1 cellular context compared by ENCODE assay signal in genomic region chr5:91390268-91390667, GRCh38.
TF ChIP-seq lines count a peak whose summit lies in the region.

No MANE protein-coding gene starts in this region.

TF ChIP-seq in K562, 482 proteins besides CTCF, POLR2A, EP300 and RAD21:
- no peak for TF ChIP-seq FOXJ2 (tag; IDR thresholded peaks at IDR 0.05)
- TF ChIP-seq C11orf30 (IDR thresholded peaks at IDR 0.05; ENCODE audit: low read depth), result peak; percentile 73
- no peak for TF ChIP-seq PREB (CRISPR knock-in tag; IDR thresholded peaks at IDR 0.05)
- peak; percentile 89 for TF ChIP-seq ZNF316 (IDR thresholded peaks at IDR 0.05)
- no peak for TF ChIP-seq POLR2B (IDR thresholded peaks at IDR 0.05; ENCODE audit: low read depth, partially characterized antibody)
- TF ChIP-seq MAFG (tag; conservative IDR thresholded peaks at IDR 0.05), result peak; percentile 69
- TF ChIP-seq NFE2 (IDR thresholded peaks at IDR 0.05; ENCODE audit: low read depth), result peak; percentile 33; the same call in 1 of the 2 replicates
- TF ChIP-seq PKNOX1 (IDR thresholded peaks at IDR 0.05), result peak; percentile 76
